Comparison of ENCODE assay signal across 8 cellular contexts in the genomic region with DNA sequence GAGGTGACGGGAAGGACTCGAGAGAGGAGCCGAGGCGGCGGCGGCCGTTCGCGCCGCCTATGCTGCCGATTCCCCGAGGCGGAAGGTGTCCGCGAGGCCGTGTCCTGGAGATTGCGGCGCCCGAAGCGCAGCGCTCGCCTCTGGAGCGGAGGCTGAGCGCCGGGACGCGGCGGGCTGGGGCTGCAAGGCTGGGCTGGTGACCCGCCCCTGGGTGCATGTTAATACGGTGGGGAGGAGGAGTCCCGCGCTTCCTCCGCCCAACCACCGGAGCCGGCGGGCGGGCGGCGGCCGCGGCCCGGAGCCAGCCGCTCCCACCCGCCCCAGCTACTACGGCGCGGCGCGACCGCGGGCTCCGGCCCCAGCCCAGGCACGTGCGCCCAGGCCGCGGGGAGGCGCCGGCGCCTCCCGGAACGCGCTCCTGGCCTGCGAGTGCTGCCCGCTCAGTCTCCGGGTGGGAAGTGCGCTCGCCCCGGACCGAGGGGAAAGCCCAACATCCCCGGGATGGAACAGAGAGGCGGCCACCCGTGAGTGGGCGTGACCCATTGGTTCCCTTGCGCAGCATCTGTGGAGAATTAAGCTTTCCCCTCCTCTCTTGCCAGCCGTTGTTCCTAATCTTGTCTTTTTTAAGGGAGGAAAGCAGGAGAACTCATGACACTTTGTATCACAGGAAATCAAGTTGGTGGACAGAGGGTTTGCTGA. TPM values are rescaled to one million over a fixed set of nuclear protein-coding genes. Genes with fewer than 3 reads are reported as not detected.
DNase-seq lines count a peak whose midpoint lies in the region; ATAC-seq, FAIRE-seq and TF ChIP-seq lines count a peak whose summit lies in the region.

Gene DLGAP1, minus strand, starts transcription at position 195 of the 699 bp plus-strand sequence.

- H3K9me3 Mint-ChIP-seq in activated CD4-positive, alpha-beta T cell treated with anti-CD3 and anti-CD28 coated beads for 36 hours (ENCODE audit: low read depth) = peaks cover 9% of the 10 kb centered on the region

- intact Hi-C loops in activated CD4-positive, alpha-beta T cell treated with anti-CD3 and anti-CD28 coated beads for 36 hours (cut with DNase I, micrococcal nuclease) = no loop called here

- H3K4me3 Mint-ChIP-seq in activated CD4-positive, alpha-beta T cell treated with anti-CD3 and anti-CD28 coated beads for 36 hours = no peak within 1 kb of the TSS

- H3K27ac ChIP-seq in keratinocyte (ENCODE audit: control insufficient read depth, insufficient read depth, low read length) (no peak within 1 kb of the TSS), suprapubic skin (no peak within 1 kb of the TSS)

- WGBS in suprapubic skin = 1% methylated on average over 11 of the region's 75 CpGs

- H3K79me2 ChIP-seq in keratinocyte (ENCODE audit: control insufficient read depth, insufficient read depth, low read length) = no peaks in the 10 kb centered on the region

- H3K9ac ChIP-seq in keratinocyte (ENCODE audit: control insufficient read depth, extremely low read depth, insufficient read depth, low read length) = no peak within 1 kb of the TSS

- no peak for FAIRE-seq in keratinocyte (lab: Jason Lieb, UNC)

- peak; percentile 16 for DNase-seq in activated CD4-positive, alpha-beta T cell treated with anti-CD3 and anti-CD28 coated beads for 36 hours
- no peak for DNase-seq in activated CD4-positive, alpha-beta T cell treated with anti-CD3 and anti-CD28 coated beads, Interleukin-2, amount 50 U/mL, for 4 hours
- DNase-seq in astrocyte of the spinal cord (ENCODE audit: low read depth, low spot score) (peak; percentile 64), keratinocyte (ENCODE audit: low read depth, low spot score) (no peak), suprapubic skin (ENCODE audit: low spot score in 2 of 2) (peak in 1 of 2 donors; percentile 73)

- in situ Hi-C loops in astrocyte of the spinal cord (cut with HindIII; ENCODE audit: low sequenced_read_pairs) = no loop called here

- no peak for ATAC-seq in activated CD4-positive, alpha-beta T cell treated with anti-CD3 and anti-CD28 coated beads for 36 hours
- ATAC-seq in HG03159 (IDR thresholded peaks at IDR 0.05; ENCODE audit: unreplicated experiment) (peak; percentile 45), HG03520 (IDR thresholded peaks at IDR 0.05; ENCODE audit: unreplicated experiment) (no peak), HG03565 (IDR thresholded peaks at IDR 0.05; ENCODE audit: unreplicated experiment) (no peak)

- H3K9me1 ChIP-seq in keratinocyte (ENCODE audit: control insufficient read depth, extremely low read depth, insufficient read depth, low read length) = no peaks in the 10 kb centered on the region

- H3K9me3 ChIP-seq in keratinocyte (ENCODE audit: control insufficient read depth, low read depth, low read length) (no peaks in the 10 kb centered on the region), suprapubic skin (no peaks in the 10 kb centered on the region)

- CTCF ChIA-PET in activated CD4-positive, alpha-beta T cell treated with anti-CD3 and anti-CD28 coated beads for 36 hours (lab: Charles Lee) = no interaction called here

- H3K27me3 ChIP-seq in keratinocyte (ENCODE audit: control insufficient read depth, extremely low read depth, insufficient read depth, low read length) (peaks cover 29% of the 10 kb centered on the region), suprapubic skin (peaks cover 42% of the 10 kb centered on the region)

- peak within 1 kb of the TSS; percentile 56 for H2AFZ ChIP-seq in keratinocyte (ENCODE audit: control insufficient read depth, low read length)

- H3K27ac Mint-ChIP-seq in activated CD4-positive, alpha-beta T cell treated with anti-CD3 and anti-CD28 coated beads for 36 hours = no peak within 1 kb of the TSS

- H3K36me3 Mint-ChIP-seq in activated CD4-positive, alpha-beta T cell treated with anti-CD3 and anti-CD28 coated beads for 36 hours (ENCODE audit: low read depth) = no peaks in the 10 kb centered on the region

- H3K27me3 Mint-ChIP-seq in activated CD4-positive, alpha-beta T cell treated with anti-CD3 and anti-CD28 coated beads for 36 hours = peaks cover 23% of the 10 kb centered on the region

- H3K4me1 Mint-ChIP-seq in activated CD4-positive, alpha-beta T cell treated with anti-CD3 and anti-CD28 coated beads for 36 hours = peaks cover 3% of the 10 kb centered on the region

- no peaks in the 10 kb centered on the region for H4K20me1 ChIP-seq in keratinocyte (ENCODE audit: control insufficient read depth, extremely low read depth, insufficient read depth, low read length)

- no peak for TF ChIP-seq CTCF in astrocyte of the spinal cord (IDR thresholded peaks at IDR 0.05; ENCODE audit: low read depth, low read length)
- TF ChIP-seq CTCF in keratinocyte (optimal IDR thresholded peaks at IDR 0.05 in 1 of 3, IDR thresholded peaks at IDR 0.05 in 1 of 3, conservative IDR thresholded peaks at IDR 0.05 in 1 of 3; ENCODE audit: extremely low read depth in 1 of 3, insufficient read depth in 2 of 3, low read length in 3 of 3) = no peak
- TF ChIP-seq CTCF in suprapubic skin (IDR thresholded peaks at IDR 0.05) = no peak

- POLR2A ChIA-PET in activated CD4-positive, alpha-beta T cell treated with anti-CD3 and anti-CD28 coated beads for 36 hours (lab: Charles Lee) = no interaction called here

- dilution Hi-C loops in keratinocyte (cut with MboI; ENCODE audit: extremely low pct_ligation_motif_present, low sequenced_read_pairs) = no loop called here

- TF ChIP-seq POLR2A in suprapubic skin (IDR thresholded peaks at IDR 0.05) = no peak

- H3K4me1 ChIP-seq in keratinocyte (ENCODE audit: control insufficient read depth, extremely low read depth, insufficient read depth, low read length) (no peaks in the 10 kb centered on the region), suprapubic skin (peaks cover 17% of the 10 kb centered on the region)

- peak within 1 kb of the TSS; percentile 48 for H3K4me2 ChIP-seq in keratinocyte (ENCODE audit: control insufficient read depth, extremely low read depth, insufficient read depth, low read depth, low read length)

- no peak for TF ChIP-seq EP300 in suprapubic skin (IDR thresholded peaks at IDR 0.05)

- H3K36me3 ChIP-seq in keratinocyte (ENCODE audit: control insufficient read depth in 2 of 2, extremely low read depth in 1 of 2, insufficient read depth in 2 of 2, low read length in 2 of 2) (no peaks in the 10 kb centered on the region), suprapubic skin (no peaks in the 10 kb centered on the region)

- H3K4me3 ChIP-seq in astrocyte of the spinal cord (ENCODE audit: low read depth, low read length) = peak within 1 kb of the TSS; percentile 43
- H3K4me3 ChIP-seq in keratinocyte (ENCODE audit: control insufficient read depth in 2 of 3, extremely low read depth in 1 of 3, insufficient read depth in 2 of 3, low read depth in 1 of 3, low read length in 3 of 3) = peak within 1 kb of the TSS in 1 of 3 experiments; percentile 35
- peak within 1 kb of the TSS; percentile 51 for H3K4me3 ChIP-seq in suprapubic skin

RNA-seq across cellular contexts. Expression of gene DLGAP1, which starts in this region (rescaled TPM):
- total RNA-seq in activated CD4-positive, alpha-beta T cell treated with anti-CD3 and anti-CD28 coated beads for 36 hours = under 1 TPM in 1 of 2 experiments, not detected in 1; 0.14 TPM
- not detected in 3 replicates for polyA plus RNA-seq in keratinocyte
- polyA plus RNA-seq in keratinocyte (2011; ENCODE audit: low read depth) = 0.05 TPM
- polyA plus RNA-seq in keratinocyte (2011; cell fraction: cytosol; rRNA removed) = not detected in 2 replicates
- 0.04 TPM in 1 of 2 replicates, not detected in the other for polyA plus RNA-seq in keratinocyte (2011; cell fraction: nucleus; rRNA removed)
- 0.04 TPM in 1 of 2 replicates, not detected in the other for polyA plus RNA-seq in keratinocyte (2012; ENCODE audit: low replicate concordance)
- polyA minus RNA-seq in keratinocyte = 0.48 to 0.63 TPM in 2 of 3 replicates, not detected in the other
- not detected for polyA minus RNA-seq in keratinocyte (2011; cell fraction: cytosol; rRNA and poly(A)+ RNA removed)
- not detected in 2 replicates for polyA minus RNA-seq in keratinocyte (2011; cell fraction: nucleus; rRNA and poly(A)+ RNA removed)
- 1 to 10 TPM in 3 of 4 donors, not detected in 1; 2.0 to 4.7 (median 2.1) TPM for total RNA-seq in suprapubic skin

Comparison
In these comparisons a context has a peak if more than half of its experiments do, and no peak if none do; other contexts are left out.
1. Peak in DNase-seq in activated CD4-positive, alpha-beta T cell treated with anti-CD3 and anti-CD28 coated beads for 36 hours; RNA of the gene not detected or under 1 TPM.